ENCODE assay signal across 9 cellular contexts in genomic region chr2:234463626-234464290, GRCh38. TPM values are rescaled to one million over a fixed set of nuclear protein-coding genes. Genes with fewer than 3 reads are reported as not detected.
A peak's percentile ranks its signal among the peaks of the same experiment; 100 is the strongest.
DNase-seq lines count a peak whose midpoint lies in the region; ATAC-seq and TF ChIP-seq lines count a peak whose summit lies in the region.
"Had no signal": no experiment of that assay in that cellular context is flagged by ENCODE, and none has a peak within 500 bp of the region (broad histone marks: within the 10 kb centered on the region; RNA-seq: fewer than 3 reads in every experiment).

No MANE protein-coding gene starts in this region.

- H3K4me3 ChIP-seq in CD4-positive, CD25-positive, alpha-beta regulatory T cell (ENCODE audit: low read depth, low read length) = peak overlapping the region; percentile 70
- no peak overlapping the region for H3K4me3 ChIP-seq in parathyroid adenoma (ENCODE audit: low read depth, low read length)

- no peak overlapping the region for H2AFZ ChIP-seq in parathyroid adenoma

- H3K4me1 Mint-ChIP-seq in CD4-positive, CD25-positive, alpha-beta regulatory T cell = peaks cover 18 to 91% (median 62%) of the 10 kb centered on the region in 4 donors

- no peaks in the 10 kb centered on the region for H3K79me2 ChIP-seq in parathyroid adenoma

- H3K9me3 ChIP-seq in CD4-positive, CD25-positive, alpha-beta regulatory T cell (ENCODE audit: control insufficient read depth in 2 of 2, low read length in 2 of 2) = no peaks in the 10 kb centered on the region
- no peaks in the 10 kb centered on the region for H3K9me3 ChIP-seq in parathyroid adenoma (ENCODE audit: control insufficient read depth, low read length)

- H3K4me2 ChIP-seq in parathyroid adenoma (ENCODE audit: low read length) = peak overlapping the region; percentile 1

- H3K27ac ChIP-seq in CD4-positive, CD25-positive, alpha-beta regulatory T cell (ENCODE audit: insufficient read depth, low read length, poor library complexity, severe bottlenecking) = peak overlapping the region; percentile 96
- no peak overlapping the region for H3K27ac ChIP-seq in parathyroid adenoma

- no peaks in the 10 kb centered on the region for H3K36me3 Mint-ChIP-seq in CD4-positive, CD25-positive, alpha-beta regulatory T cell

- DNase-seq in CD4-positive, CD25-positive, alpha-beta regulatory T cell = peak; percentile 72 to 93 (median 84)
- DNase-seq in NCI-H526 treated with DMSO at 0.1 percent for 48 hours (lab: John Stamatoyannopoulos, UW) (peak; percentile 78), iPS-NIHi11 (ENCODE audit: low spot score) (no peak)
- DNase-seq in activated T-cell treated with anti-CD3 and anti-CD28 coated beads, Interleukin-2, amount 50 U/mL, for 1 hour = peak; percentile 78

- peak overlapping the region; percentile 94 to 99 (median 95) for H3K27ac Mint-ChIP-seq in CD4-positive, CD25-positive, alpha-beta regulatory T cell
- H3K27ac Mint-ChIP-seq: B cell had no signal

- peak; percentile 91 to 92 for ATAC-seq in CD4-positive, CD25-positive, alpha-beta regulatory T cell (ENCODE audit: low read depth in 2 of 2)
- ATAC-seq in GM18909 (IDR thresholded peaks at IDR 0.05; ENCODE audit: poor library complexity, unreplicated experiment) (no peak), GM19328 (IDR thresholded peaks at IDR 0.05; ENCODE audit: unreplicated experiment) (no peak), HG03280 (IDR thresholded peaks at IDR 0.05; ENCODE audit: unreplicated experiment) (no peak)

- no peaks in the 10 kb centered on the region for H3K36me3 ChIP-seq in CD4-positive, CD25-positive, alpha-beta regulatory T cell (ENCODE audit: control insufficient read depth, insufficient read depth, low read length)
- no peaks in the 10 kb centered on the region for H3K36me3 ChIP-seq in parathyroid adenoma (ENCODE audit: control insufficient read depth, insufficient read depth, low read length)

- H3K4me3 Mint-ChIP-seq in CD4-positive, CD25-positive, alpha-beta regulatory T cell = peak overlapping the region; percentile 82 to 88 (median 83)
- H3K4me3 Mint-ChIP-seq: B cell had no signal

- peaks cover 0 to 2% (median 0%) of the 10 kb centered on the region in 7 donors for H3K9me3 Mint-ChIP-seq in CD4-positive, CD25-positive, alpha-beta regulatory T cell

- no peaks in the 10 kb centered on the region for H3K27me3 ChIP-seq in CD4-positive, CD25-positive, alpha-beta regulatory T cell (ENCODE audit: control insufficient read depth, insufficient read depth, low read length)
- H3K27me3 ChIP-seq in parathyroid adenoma (ENCODE audit: control insufficient read depth, insufficient read depth, low read length) = no peaks in the 10 kb centered on the region

- H3K4me1 ChIP-seq in CD4-positive, CD25-positive, alpha-beta regulatory T cell (ENCODE audit: control insufficient read depth, insufficient read depth, low read length, poor library complexity, severe bottlenecking) = peaks cover 70% of the 10 kb centered on the region
- no peaks in the 10 kb centered on the region for H3K4me1 ChIP-seq in parathyroid adenoma

- no peaks in the 10 kb centered on the region for H3K27me3 Mint-ChIP-seq in CD4-positive, CD25-positive, alpha-beta regulatory T cell

- no peak overlapping the region for H3K9ac ChIP-seq in parathyroid adenoma

- no peak for TF ChIP-seq CTCF in parathyroid adenoma (IDR thresholded peaks at IDR 0.05)

RNA-seq across cellular contexts. Expression of gene ARL4C, which starts 33.1 kb away (rescaled TPM):
- total RNA-seq in CD4-positive, CD25-positive, alpha-beta regulatory T cell = 407 TPM
- polyA plus RNA-seq in CD4-positive, CD25-positive, alpha-beta regulatory T cell = 100 to 1,000 TPM; 103 to 176 (median 129) TPM

Comparison
In these comparisons a context has a peak if more than half of its experiments do, and no peak if none do; other contexts are left out.
1. ATAC-seq: peak in CD4-positive, CD25-positive, alpha-beta regulatory T cell (2 of 2); none in GM18909 (single experiment), GM19328 (single experiment) and HG03280 (single experiment).